ENCODE assay signal across 9 cellular contexts in the genomic region with DNA sequence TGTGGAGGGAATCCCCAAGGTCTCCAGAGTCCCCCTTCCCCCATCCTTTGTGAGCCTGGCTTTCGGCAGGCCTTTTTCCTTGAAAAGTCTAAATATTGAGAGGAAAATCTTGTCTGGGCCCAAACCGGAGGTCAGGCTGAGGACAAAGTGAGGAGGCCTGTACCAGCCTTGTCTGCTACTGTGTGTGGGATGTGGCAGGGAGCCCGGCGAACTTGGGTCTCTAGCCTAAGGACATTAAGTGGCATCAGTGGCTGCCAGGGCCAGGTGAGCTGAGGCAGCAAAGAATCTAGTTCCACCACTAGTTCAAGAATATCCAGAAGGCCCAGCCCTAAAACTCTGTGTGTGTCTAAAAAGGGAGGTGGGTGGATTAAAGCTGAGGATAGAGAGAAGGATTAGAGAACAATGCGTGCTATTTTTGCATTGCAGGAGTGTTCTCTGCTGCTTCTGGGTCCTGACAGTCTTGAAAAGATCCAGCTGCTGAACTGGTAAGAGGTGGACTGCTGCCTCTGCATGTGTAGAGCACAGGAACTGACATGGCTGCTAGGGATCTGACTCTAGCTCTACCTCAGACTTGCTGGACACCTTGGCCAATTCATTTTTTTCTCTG. TPM values are rescaled to one million over a fixed set of nuclear protein-coding genes. Genes with fewer than 3 reads are reported as not detected.
A peak's percentile ranks its signal among the peaks of the same experiment; 100 is the strongest.
DNase-seq lines count a peak whose midpoint lies in the region; ATAC-seq, FAIRE-seq and TF ChIP-seq lines count a peak whose summit lies in the region.
"Had no signal": no experiment of that assay in that cellular context is flagged by ENCODE, and none has a peak within 500 bp of the region (broad histone marks: within the 10 kb centered on the region; RNA-seq: fewer than 3 reads in every experiment).

No MANE protein-coding gene starts in this region.

- H3K9me3 ChIP-seq in A549 (no peaks in the 10 kb centered on the region), HUES64 (ENCODE audit: insufficient read depth, low read depth, low read length) (no peaks in the 10 kb centered on the region), mucosa of stomach (ENCODE audit: control insufficient read depth, low read length) (no peaks in the 10 kb centered on the region)

- TF ChIP-seq POLR2A in A549 (IDR thresholded peaks at IDR 0.05; ENCODE audit: low read length), result no peak

- 79% methylated on average over 5 of the region's 5 CpGs for WGBS in A549 (ENCODE audit: missing lambda C conversion rate)
- 81% methylated on average over 5 of the region's 5 CpGs for WGBS in HUES64

- POLR2A ChIA-PET in A549 (lab: Yijun Ruan, JAX), result interaction anchor here (1.5 to 2.0 kb wide), 4 partner anchors 11 to 452 kb away, joined by 3 to 5 read pairs (median 4); partner anchors contain the start of gene MTMR8

- TF ChIP-seq EP300 in A549 (IDR thresholded peaks at IDR 0.05), result no peak

- no peak for DNase-seq in A549 (ENCODE audit: low read depth in 1 of 2, low spot score in 1 of 2)
- no peak for DNase-seq in chondrocyte (ENCODE audit: low spot score)
- DNase-seq in NCI-H1048 (lab: John Stamatoyannopoulos, UW), result no peak
- no peak for DNase-seq in stimulated activated CD4-positive, alpha-beta T cell treated with anti-CD3 and anti-CD28 coated beads, Interleukin-2, amount 100 ng/mL, for 48 hours
- no peak for DNase-seq in NCI-H345 treated with DMSO at 0.1 percent for 48 hours (lab: John Stamatoyannopoulos, UW; ENCODE audit: unreplicated experiment)

- CTCF ChIA-PET in A549 (lab: Yijun Ruan, JAX), result interaction anchor here (1.8 kb wide), 1 partner anchor 14 kb away, joined by 3 read pairs; no protein-coding TSS in a partner anchor

- H3K9me3 Mint-ChIP-seq in chondrocyte (ENCODE audit: low read depth), result peaks cover 6% of the 10 kb centered on the region

- H3K27ac Mint-ChIP-seq in chondrocyte (ENCODE audit: unreplicated experiment), result peak overlapping the region; percentile 96

- H3K36me3 ChIP-seq in HUES64 (ENCODE audit: insufficient read depth, low read length), result no peaks in the 10 kb centered on the region
- no peaks in the 10 kb centered on the region for H3K36me3 ChIP-seq in mucosa of stomach (ENCODE audit: control insufficient read depth, insufficient read depth, low read length)

- no peak for ATAC-seq in A549
- no peak for ATAC-seq in GM18502 (IDR thresholded peaks at IDR 0.05; ENCODE audit: poor library complexity, unreplicated experiment)

- peak overlapping the region; percentile 93 to 97 for H3K27ac ChIP-seq in A549
- H3K27ac ChIP-seq in HUES64 (ENCODE audit: low read depth, low read length), result no peak overlapping the region; the same call in 1 of the 2 replicates

- no peak for FAIRE-seq in A549 (lab: Jason Lieb, UNC)

- peak overlapping the region; percentile 76 for H3K4me3 Mint-ChIP-seq in chondrocyte (ENCODE audit: unreplicated experiment)

- H3K4me1 Mint-ChIP-seq in chondrocyte (ENCODE audit: low read depth), result peaks cover 17% of the 10 kb centered on the region

- H3K4me3 ChIP-seq in A549, result peak overlapping the region; percentile 91
- peak overlapping the region; percentile 78 for H3K4me3 ChIP-seq in HUES64 (ENCODE audit: low read length)
- peak overlapping the region; percentile 82 for H3K4me3 ChIP-seq in mucosa of stomach (ENCODE audit: low read length)

- H3K27me3 ChIP-seq in HUES64 (ENCODE audit: insufficient read depth, low read length) (peaks cover 16% of the 10 kb centered on the region), mucosa of stomach (ENCODE audit: control insufficient read depth, insufficient read depth, low read length) (no peaks in the 10 kb centered on the region)

- peaks cover 7% of the 10 kb centered on the region for H3K4me1 ChIP-seq in A549
- peaks cover 6% of the 10 kb centered on the region; the same call in 1 of the 2 replicates for H3K4me1 ChIP-seq in HUES64 (ENCODE audit: insufficient read depth, low read length)
- H3K4me1 ChIP-seq in mucosa of stomach (ENCODE audit: control insufficient read depth, insufficient read depth, low read length), result peaks cover 22% of the 10 kb centered on the region

- H3K36me3 Mint-ChIP-seq in chondrocyte (ENCODE audit: low read depth), result peaks cover 2% of the 10 kb centered on the region

- TF ChIP-seq CTCF in A549 (IDR thresholded peaks at IDR 0.05) (no peak), chondrocyte (IDR thresholded peaks at IDR 0.05) (no peak)

- H3K27me3 Mint-ChIP-seq in chondrocyte (ENCODE audit: low read depth), result no peaks in the 10 kb centered on the region

- H3K9ac ChIP-seq in HUES64 (ENCODE audit: low read depth, low read length), result 0 out of 2 replicates have a peak overlapping the region, but pooled peaks have one; percentile 70
- peak overlapping the region; percentile 75 for H3K9ac ChIP-seq in mucosa of stomach (ENCODE audit: low read length)

- TF ChIP-seq RAD21 in A549 (conservative IDR thresholded peaks at IDR 0.05 in 1 of 2, IDR thresholded peaks at IDR 0.05 in 1 of 2), result no peak

- H3K4me2 ChIP-seq in A549, result peak overlapping the region; percentile 77

TF ChIP-seq in A549, 52 proteins besides CTCF, POLR2A, EP300 and RAD21:
- no peak for TF ChIP-seq RFX5 (IDR thresholded peaks at IDR 0.05)
- no peak for TF ChIP-seq ATOH8 (CRISPR knock-in tag; IDR thresholded peaks at IDR 0.05; ENCODE audit: low read depth)
- no peak for TF ChIP-seq CHD2 (IDR thresholded peaks at IDR 0.05; ENCODE audit: low read length, partially characterized antibody)
- TF ChIP-seq NR3C1 (IDR thresholded peaks at IDR 0.05), result no peak
- TF ChIP-seq CBX2 (IDR thresholded peaks at IDR 0.05; ENCODE audit: borderline replicate concordance, low read depth), result no peak
- no peak for TF ChIP-seq RCOR1 (IDR thresholded peaks at IDR 0.05; ENCODE audit: low read depth, low read length)
- no peak for TF ChIP-seq RNF2 (IDR thresholded peaks at IDR 0.05; ENCODE audit: borderline replicate concordance, low read depth)
- TF ChIP-seq TP53 (CRISPR knock-in tag; IDR thresholded peaks at IDR 0.05), result no peak
- TF ChIP-seq ZSCAN20 (CRISPR knock-in tag; IDR thresholded peaks at IDR 0.05), result no peak
- TF ChIP-seq SREBF2 (IDR thresholded peaks at IDR 0.05), result no peak
- TF ChIP-seq, protein P1, sequence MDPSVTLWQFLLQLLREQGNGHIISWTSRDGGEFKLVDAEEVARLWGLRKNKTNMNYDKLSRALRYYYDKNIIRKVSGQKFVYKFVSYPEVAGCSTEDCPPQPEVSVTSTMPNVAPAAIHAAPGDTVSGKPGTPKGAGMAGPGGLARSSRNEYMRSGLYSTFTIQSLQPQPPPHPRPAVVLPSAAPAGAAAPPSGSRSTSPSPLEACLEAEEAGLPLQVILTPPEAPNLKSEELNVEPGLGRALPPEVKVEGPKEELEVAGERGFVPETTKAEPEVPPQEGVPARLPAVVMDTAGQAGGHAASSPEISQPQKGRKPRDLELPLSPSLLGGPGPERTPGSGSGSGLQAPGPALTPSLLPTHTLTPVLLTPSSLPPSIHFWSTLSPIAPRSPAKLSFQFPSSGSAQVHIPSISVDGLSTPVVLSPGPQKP (IDR thresholded peaks at IDR 0.05; ENCODE audit: low read depth, low read length), result no peak
- TF ChIP-seq HOXB13 (CRISPR knock-in tag; IDR thresholded peaks at IDR 0.05; ENCODE audit: low read depth), result no peak
- no peak for TF ChIP-seq BHLHE40 (IDR thresholded peaks at IDR 0.05; ENCODE audit: low read depth, low read length)
- TF ChIP-seq TFCP2L1 (CRISPR knock-in tag; IDR thresholded peaks at IDR 0.05), result no peak
TF ChIP-seq in A549: peak in this region for 0.

RNA-seq across cellular contexts. Expression of gene AMER1, which starts 1.2 kb away (rescaled TPM):
- polyA plus RNA-seq in A549 (2011; rRNA removed) (1.9 and 3.0 TPM in 2 replicates), A549 (2017; fragmentation: RNase III; extraction: RNeasy Plus Mini Kit Qiagen cat#74134 plus additional on column Dnase treatment) (2.8 to 3.1 TPM (median 2.9 TPM) in 3 replicates)
- polyA plus RNA-seq in A549 (2012; cell fraction: cytosol; rRNA removed), result 1.1 and 1.5 TPM in 2 replicates
- polyA plus RNA-seq in A549 (2012; cell fraction: nucleus; rRNA removed), result 1.8 and 2.4 TPM in 2 replicates
- 6.0 and 6.1 TPM in 2 replicates for polyA minus RNA-seq in A549 (2011; rRNA and poly(A)+ RNA removed)
- 7.5 TPM for polyA plus RNA-seq in HUES64 (2013, experiment 1 of 2)
- polyA plus RNA-seq in HUES64 (2013, experiment 2 of 2), result 7.3 TPM
- 4.6 to 5.4 TPM (median 4.7 TPM) in 3 replicates for total RNA-seq in chondrocyte

RNA-seq across cellular contexts. Expression of gene ASB12, which starts 23.7 kb away (rescaled TPM):
- polyA plus RNA-seq in A549 (2011; rRNA removed) (0.08 and 0.28 TPM in 2 replicates), A549 (2017; fragmentation: RNase III; extraction: RNeasy Plus Mini Kit Qiagen cat#74134 plus additional on column Dnase treatment) (0.07 TPM in 1 of 3 replicates, not detected in the others)
- polyA plus RNA-seq in A549 (2012; cell fraction: cytosol; rRNA removed), result 0.04 and 0.10 TPM in 2 replicates
- polyA plus RNA-seq in A549 (2012; cell fraction: nucleus; rRNA removed), result 0.07 and 0.16 TPM in 2 replicates
- polyA minus RNA-seq in A549 (2011; rRNA and poly(A)+ RNA removed), result 0.44 TPM in 1 of 2 replicates, not detected in the other
- 0.40 TPM for polyA plus RNA-seq in HUES64 (2013, experiment 1 of 2)
- polyA plus RNA-seq in HUES64 (2013, experiment 2 of 2), result 0.70 TPM
- total RNA-seq in chondrocyte, result 0.27 to 0.44 TPM in 2 of 3 replicates, not detected in the other
- total RNA-seq: glomerular endothelial cell had no signal
